11 cellular contexts compared by ENCODE assay signal in genomic region chr15:36007699-36008098, GRCh38.
"Had no signal": no experiment of that assay in that cellular context is flagged by ENCODE, and none has a peak within 500 bp of the region (broad histone marks: within the 10 kb centered on the region; RNA-seq: fewer than 3 reads in every experiment).

No MANE protein-coding gene starts in this region.

- H3K27ac Mint-ChIP-seq: GM23338, H9, HFFc6 had no signal

- H3K36me3 ChIP-seq: HAP-1 had no signal

- ATAC-seq: GM23338, HCT116 had no signal

- H3K4me1 Mint-ChIP-seq: GM23338, H9 had no signal

- H3K4me3 ChIP-seq: GM23248, GM23338, HAP-1 had no signal

- H3K27ac ChIP-seq: GM23248 had no signal

- H3K4me1 ChIP-seq: HAP-1 had no signal

- H3K4me3 Mint-ChIP-seq: GM23338, H9, HFFc6 had no signal

- DNase-seq: GM23248, GOT3, H7, H9, HCEC 1CT, HFFc6 had no signal

- FAIRE-seq: H1, H54 had no signal
